In the genomic region with DNA sequence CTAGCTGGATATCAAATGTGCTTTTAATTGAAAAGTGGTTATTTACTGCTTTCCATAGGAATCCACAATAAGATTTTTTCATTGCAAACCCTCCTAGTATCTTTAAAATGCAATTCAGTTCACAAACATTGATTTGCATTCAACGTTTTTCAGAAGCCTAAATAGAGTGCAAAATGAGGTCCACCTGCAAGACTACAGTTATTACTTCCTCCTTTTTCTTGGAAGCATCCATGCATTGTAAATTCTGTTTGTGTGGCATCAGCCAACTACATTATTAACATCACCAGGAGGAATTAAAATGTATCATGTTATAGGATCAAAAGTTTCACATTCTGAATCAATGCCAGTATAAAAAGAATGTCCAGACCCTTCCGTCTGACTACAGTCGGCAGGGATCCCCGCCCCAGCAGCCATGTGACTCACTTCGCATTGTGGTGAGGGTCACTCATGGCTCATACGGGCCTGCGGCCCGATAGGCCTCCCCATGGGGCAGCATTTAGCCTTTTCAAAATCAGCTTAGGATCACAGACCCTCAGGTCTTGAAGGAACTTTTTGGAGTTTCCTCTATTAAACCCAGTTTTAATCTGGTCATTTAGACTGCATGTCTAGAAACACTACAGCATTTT, we compare ENCODE assay signal across 1 cellular context.
TF ChIP-seq lines count a peak whose summit lies in the region.

No MANE protein-coding gene starts in this region.

TF ChIP-seq in WTC11, 78 proteins besides CTCF, POLR2A, EP300 and RAD21:
- TF ChIP-seq HMGA2 (CRISPR knock-in tag; IDR thresholded peaks at IDR 0.05) (no peak), TEAD1 (CRISPR knock-in tag; IDR thresholded peaks at IDR 0.05) (no peak), IRF2 (CRISPR knock-in tag; IDR thresholded peaks at IDR 0.05; ENCODE audit: borderline replicate concordance, low read depth) (no peak), RELA (CRISPR knock-in tag; IDR thresholded peaks at IDR 0.05; ENCODE audit: borderline replicate concordance) (no peak), NFE2L1 (CRISPR knock-in tag; IDR thresholded peaks at IDR 0.05) (no peak)
- TF ChIP-seq, protein P1, sequence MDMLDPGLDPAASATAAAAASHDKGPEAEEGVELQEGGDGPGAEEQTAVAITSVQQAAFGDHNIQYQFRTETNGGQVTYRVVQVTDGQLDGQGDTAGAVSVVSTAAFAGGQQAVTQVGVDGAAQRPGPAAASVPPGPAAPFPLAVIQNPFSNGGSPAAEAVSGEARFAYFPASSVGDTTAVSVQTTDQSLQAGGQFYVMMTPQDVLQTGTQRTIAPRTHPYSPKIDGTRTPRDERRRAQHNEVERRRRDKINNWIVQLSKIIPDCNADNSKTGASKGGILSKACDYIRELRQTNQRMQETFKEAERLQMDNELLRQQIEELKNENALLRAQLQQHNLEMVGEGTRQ (CRISPR knock-in tag; IDR thresholded peaks at IDR 0.05), result 0 out of 2 replicates have a peak, but pooled peaks have one; percentile 22
- TF ChIP-seq, protein P2, sequence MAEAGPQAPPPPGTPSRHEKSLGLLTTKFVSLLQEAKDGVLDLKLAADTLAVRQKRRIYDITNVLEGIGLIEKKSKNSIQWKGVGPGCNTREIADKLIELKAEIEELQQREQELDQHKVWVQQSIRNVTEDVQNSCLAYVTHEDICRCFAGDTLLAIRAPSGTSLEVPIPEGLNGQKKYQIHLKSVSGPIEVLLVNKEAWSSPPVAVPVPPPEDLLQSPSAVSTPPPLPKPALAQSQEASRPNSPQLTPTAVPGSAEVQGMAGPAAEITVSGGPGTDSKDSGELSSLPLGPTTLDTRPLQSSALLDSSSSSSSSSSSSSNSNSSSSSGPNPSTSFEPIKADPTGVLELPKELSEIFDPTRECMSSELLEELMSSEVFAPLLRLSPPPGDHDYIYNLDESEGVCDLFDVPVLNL (CRISPR knock-in tag; IDR thresholded peaks at IDR 0.05; ENCODE audit: borderline replicate concordance, low read depth), result no peak
